Comparison of ENCODE assay signal across 1 cellular context in the genomic region with DNA sequence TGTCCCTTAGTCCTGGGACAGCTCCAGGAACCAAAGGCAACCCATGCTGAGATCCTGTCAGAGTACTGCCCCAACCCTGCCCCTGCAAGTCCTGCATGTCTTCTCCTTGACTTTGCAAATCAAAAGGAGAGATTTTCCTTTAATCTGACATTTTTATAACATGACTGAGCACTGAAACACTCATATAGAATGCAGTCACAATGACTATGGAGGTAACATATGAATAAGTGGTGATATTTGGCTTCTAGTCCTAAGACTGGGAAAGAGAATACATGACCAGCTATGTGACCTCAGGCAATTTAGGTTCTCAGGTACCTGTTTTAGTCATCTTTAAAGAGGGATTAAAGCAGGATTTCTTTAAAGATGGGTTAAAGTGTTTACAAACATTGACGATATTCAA.
TF ChIP-seq lines count a peak whose summit lies in the region.

No MANE protein-coding gene starts in this region.

TF ChIP-seq in WTC11, 78 proteins besides CTCF, POLR2A, EP300 and RAD21 (continued from another document):
- TF ChIP-seq, protein P1, sequence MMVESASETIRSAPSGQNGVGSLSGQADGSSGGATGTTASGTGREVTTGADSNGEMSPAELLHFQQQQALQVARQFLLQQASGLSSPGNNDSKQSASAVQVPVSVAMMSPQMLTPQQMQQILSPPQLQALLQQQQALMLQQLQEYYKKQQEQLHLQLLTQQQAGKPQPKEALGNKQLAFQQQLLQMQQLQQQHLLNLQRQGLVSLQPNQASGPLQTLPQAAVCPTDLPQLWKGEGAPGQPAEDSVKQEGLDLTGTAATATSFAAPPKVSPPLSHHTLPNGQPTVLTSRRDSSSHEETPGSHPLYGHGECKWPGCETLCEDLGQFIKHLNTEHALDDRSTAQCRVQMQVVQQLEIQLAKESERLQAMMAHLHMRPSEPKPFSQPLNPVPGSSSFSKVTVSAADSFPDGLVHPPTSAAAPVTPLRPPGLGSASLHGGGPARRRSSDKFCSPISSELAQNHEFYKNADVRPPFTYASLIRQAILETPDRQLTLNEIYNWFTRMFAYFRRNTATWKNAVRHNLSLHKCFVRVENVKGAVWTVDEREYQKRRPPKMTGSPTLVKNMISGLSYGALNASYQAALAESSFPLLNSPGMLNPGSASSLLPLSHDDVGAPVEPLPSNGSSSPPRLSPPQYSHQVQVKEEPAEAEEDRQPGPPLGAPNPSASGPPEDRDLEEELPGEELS (CRISPR knock-in tag; IDR thresholded peaks at IDR 0.05) = no peak
- TF ChIP-seq ELF4 (CRISPR knock-in tag; IDR thresholded peaks at IDR 0.05; ENCODE audit: low read depth) = no peak
- TF ChIP-seq ETV6 (CRISPR knock-in tag; IDR thresholded peaks at IDR 0.05) = no peak
- TF ChIP-seq EMX1 (CRISPR knock-in tag; IDR thresholded peaks at IDR 0.05) = no peak
- no peak for TF ChIP-seq ZNF512 (CRISPR knock-in tag; IDR thresholded peaks at IDR 0.05; ENCODE audit: borderline replicate concordance)
- TF ChIP-seq NFATC4 (CRISPR knock-in tag; IDR thresholded peaks at IDR 0.05) = no peak
- no peak for TF ChIP-seq RELA (CRISPR knock-in tag; IDR thresholded peaks at IDR 0.05; ENCODE audit: borderline replicate concordance)
- TF ChIP-seq FOXP1 (CRISPR knock-in tag; IDR thresholded peaks at IDR 0.05; ENCODE audit: borderline replicate concordance) = no peak
- TF ChIP-seq ERG (CRISPR knock-in tag; IDR thresholded peaks at IDR 0.05) = no peak
- TF ChIP-seq, protein P2, sequence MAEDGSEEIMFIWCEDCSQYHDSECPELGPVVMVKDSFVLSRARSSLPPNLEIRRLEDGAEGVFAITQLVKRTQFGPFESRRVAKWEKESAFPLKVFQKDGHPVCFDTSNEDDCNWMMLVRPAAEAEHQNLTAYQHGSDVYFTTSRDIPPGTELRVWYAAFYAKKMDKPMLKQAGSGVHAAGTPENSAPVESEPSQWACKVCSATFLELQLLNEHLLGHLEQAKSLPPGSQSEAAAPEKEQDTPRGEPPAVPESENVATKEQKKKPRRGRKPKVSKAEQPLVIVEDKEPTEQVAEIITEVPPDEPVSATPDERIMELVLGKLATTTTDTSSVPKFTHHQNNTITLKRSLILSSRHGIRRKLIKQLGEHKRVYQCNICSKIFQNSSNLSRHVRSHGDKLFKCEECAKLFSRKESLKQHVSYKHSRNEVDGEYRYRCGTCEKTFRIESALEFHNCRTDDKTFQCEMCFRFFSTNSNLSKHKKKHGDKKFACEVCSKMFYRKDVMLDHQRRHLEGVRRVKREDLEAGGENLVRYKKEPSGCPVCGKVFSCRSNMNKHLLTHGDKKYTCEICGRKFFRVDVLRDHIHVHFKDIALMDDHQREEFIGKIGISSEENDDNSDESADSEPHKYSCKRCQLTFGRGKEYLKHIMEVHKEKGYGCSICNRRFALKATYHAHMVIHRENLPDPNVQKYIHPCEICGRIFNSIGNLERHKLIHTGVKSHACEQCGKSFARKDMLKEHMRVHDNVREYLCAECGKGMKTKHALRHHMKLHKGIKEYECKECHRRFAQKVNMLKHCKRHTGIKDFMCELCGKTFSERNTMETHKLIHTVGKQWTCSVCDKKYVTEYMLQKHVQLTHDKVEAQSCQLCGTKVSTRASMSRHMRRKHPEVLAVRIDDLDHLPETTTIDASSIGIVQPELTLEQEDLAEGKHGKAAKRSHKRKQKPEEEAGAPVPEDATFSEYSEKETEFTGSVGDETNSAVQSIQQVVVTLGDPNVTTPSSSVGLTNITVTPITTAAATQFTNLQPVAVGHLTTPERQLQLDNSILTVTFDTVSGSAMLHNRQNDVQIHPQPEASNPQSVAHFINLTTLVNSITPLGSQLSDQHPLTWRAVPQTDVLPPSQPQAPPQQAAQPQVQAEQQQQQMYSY (CRISPR knock-in tag; IDR thresholded peaks at IDR 0.05) = no peak
- TF ChIP-seq STAT6 (CRISPR knock-in tag; conservative IDR thresholded peaks at IDR 0.05; ENCODE audit: low read depth) = no peak
- TF ChIP-seq, protein P3, sequence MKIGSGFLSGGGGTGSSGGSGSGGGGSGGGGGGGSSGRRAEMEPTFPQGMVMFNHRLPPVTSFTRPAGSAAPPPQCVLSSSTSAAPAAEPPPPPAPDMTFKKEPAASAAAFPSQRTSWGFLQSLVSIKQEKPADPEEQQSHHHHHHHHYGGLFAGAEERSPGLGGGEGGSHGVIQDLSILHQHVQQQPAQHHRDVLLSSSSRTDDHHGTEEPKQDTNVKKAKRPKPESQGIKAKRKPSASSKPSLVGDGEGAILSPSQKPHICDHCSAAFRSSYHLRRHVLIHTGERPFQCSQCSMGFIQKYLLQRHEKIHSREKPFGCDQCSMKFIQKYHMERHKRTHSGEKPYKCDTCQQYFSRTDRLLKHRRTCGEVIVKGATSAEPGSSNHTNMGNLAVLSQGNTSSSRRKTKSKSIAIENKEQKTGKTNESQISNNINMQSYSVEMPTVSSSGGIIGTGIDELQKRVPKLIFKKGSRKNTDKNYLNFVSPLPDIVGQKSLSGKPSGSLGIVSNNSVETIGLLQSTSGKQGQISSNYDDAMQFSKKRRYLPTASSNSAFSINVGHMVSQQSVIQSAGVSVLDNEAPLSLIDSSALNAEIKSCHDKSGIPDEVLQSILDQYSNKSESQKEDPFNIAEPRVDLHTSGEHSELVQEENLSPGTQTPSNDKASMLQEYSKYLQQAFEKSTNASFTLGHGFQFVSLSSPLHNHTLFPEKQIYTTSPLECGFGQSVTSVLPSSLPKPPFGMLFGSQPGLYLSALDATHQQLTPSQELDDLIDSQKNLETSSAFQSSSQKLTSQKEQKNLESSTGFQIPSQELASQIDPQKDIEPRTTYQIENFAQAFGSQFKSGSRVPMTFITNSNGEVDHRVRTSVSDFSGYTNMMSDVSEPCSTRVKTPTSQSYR (CRISPR knock-in tag; IDR thresholded peaks at IDR 0.05) = no peak
- no peak for TF ChIP-seq JUN (CRISPR knock-in tag; IDR thresholded peaks at IDR 0.05)
- TF ChIP-seq E2F1 (CRISPR knock-in tag; IDR thresholded peaks at IDR 0.05) = no peak
- no peak for TF ChIP-seq E2F5 (CRISPR knock-in tag; IDR thresholded peaks at IDR 0.05)
- TF ChIP-seq, protein P4, sequence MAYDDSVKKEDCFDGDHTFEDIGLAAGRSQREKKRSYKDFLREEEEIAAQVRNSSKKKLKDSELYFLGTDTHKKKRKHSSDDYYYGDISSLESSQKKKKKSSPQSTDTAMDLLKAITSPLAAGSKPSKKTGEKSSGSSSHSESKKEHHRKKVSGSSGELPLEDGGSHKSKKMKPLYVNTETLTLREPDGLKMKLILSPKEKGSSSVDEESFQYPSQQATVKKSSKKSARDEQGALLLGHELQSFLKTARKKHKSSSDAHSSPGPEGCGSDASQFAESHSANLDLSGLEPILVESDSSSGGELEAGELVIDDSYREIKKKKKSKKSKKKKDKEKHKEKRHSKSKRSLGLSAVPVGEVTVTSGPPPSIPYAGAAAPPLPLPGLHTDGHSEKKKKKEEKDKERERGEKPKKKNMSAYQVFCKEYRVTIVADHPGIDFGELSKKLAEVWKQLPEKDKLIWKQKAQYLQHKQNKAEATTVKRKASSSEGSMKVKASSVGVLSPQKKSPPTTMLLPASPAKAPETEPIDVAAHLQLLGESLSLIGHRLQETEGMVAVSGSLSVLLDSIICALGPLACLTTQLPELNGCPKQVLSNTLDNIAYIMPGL (CRISPR knock-in tag; IDR thresholded peaks at IDR 0.05) = no peak
